In genomic region chr10:43304687-43305333, GRCh38 we compare ENCODE assay signal across 8 cellular contexts. TPM values are rescaled to one million over a fixed set of nuclear protein-coding genes. Genes with fewer than 3 reads are reported as not detected.
A peak's percentile ranks its signal among the peaks of the same experiment; 100 is the strongest.
DNase-seq lines count a peak whose midpoint lies in the region; ATAC-seq and TF ChIP-seq lines count a peak whose summit lies in the region.

No MANE protein-coding gene starts in this region.

- no peak for TF ChIP-seq CTCF in MM.1S (IDR thresholded peaks at IDR 0.05; ENCODE audit: low read length)
- TF ChIP-seq CTCF in activated CD8-positive, alpha-beta T cell treated with anti-CD3 and anti-CD28 coated beads for 36 hours (IDR thresholded peaks at IDR 0.05), result no peak

- POLR2A ChIA-PET in activated CD8-positive, alpha-beta T cell treated with anti-CD3 and anti-CD28 coated beads for 36 hours (lab: Charles Lee), result interaction anchor here (0.6 to 1.4 kb wide), 2 partner anchors 103 to 174 kb away, joined by 3 read pairs; no protein-coding TSS in a partner anchor

- H3K79me2 ChIP-seq in MM.1S (ENCODE audit: low read length), result no peaks in the 10 kb centered on the region

- DNase-seq in COLO668 (lab: John Stamatoyannopoulos, UW; ENCODE audit: unreplicated experiment) (peak; percentile 42), MM.1S (peak; percentile 36), memory B cell (ENCODE audit: low spot score in 2 of 2) (peak; percentile 14 to 21), NCI-H2196 (lab: John Stamatoyannopoulos, UW; ENCODE audit: unreplicated experiment) (no peak), H4 (ENCODE audit: low spot score) (no peak)
- peak; percentile 78 for DNase-seq in activated CD8-positive, alpha-beta T cell treated with anti-CD3 and anti-CD28 coated beads for 36 hours
- DNase-seq in effector memory CD8-positive, alpha-beta T cell, result peak; percentile 35 to 42 (median 35)
- DNase-seq in stimulated activated CD4-positive, alpha-beta T cell treated with anti-CD3 and anti-CD28 coated beads, TNF-alpha, amount 100 ng/mL, for 24 hours (ENCODE audit: low read depth in 3 of 3), result peak in 2 of 3 experiments; percentile 35 to 65

- peak overlapping the region; percentile 59 for H3K4me3 Mint-ChIP-seq in activated CD8-positive, alpha-beta T cell treated with anti-CD3 and anti-CD28 coated beads for 36 hours
- H3K4me3 Mint-ChIP-seq in effector memory CD8-positive, alpha-beta T cell, result peak overlapping the region; percentile 80
- peak overlapping the region; percentile 73 for H3K4me3 Mint-ChIP-seq in memory B cell

- H3K36me3 ChIP-seq in MM.1S (replicated peaks; ENCODE audit: insufficient read depth, low read length), result no peaks in the 10 kb centered on the region

- 0 out of 2 replicates have a peak overlapping the region, but pooled peaks have one; percentile 61 for H2AFZ ChIP-seq in MM.1S (ENCODE audit: low read length)

- H3K9ac ChIP-seq in MM.1S (ENCODE audit: low read length), result no peak overlapping the region

- H3K27me3 Mint-ChIP-seq in activated CD8-positive, alpha-beta T cell treated with anti-CD3 and anti-CD28 coated beads for 36 hours, result peaks cover 18% of the 10 kb centered on the region
- peaks cover 0 to 12% of the 10 kb centered on the region in 2 donors for H3K27me3 Mint-ChIP-seq in effector memory CD8-positive, alpha-beta T cell
- H3K27me3 Mint-ChIP-seq in memory B cell, result peaks cover 25% of the 10 kb centered on the region

- H3F3A ChIP-seq in MM.1S (ENCODE audit: insufficient read depth, low read length), result no peaks in the 10 kb centered on the region

- no peak overlapping the region for H3K27ac Mint-ChIP-seq in activated CD8-positive, alpha-beta T cell treated with anti-CD3 and anti-CD28 coated beads for 36 hours
- H3K27ac Mint-ChIP-seq in effector memory CD8-positive, alpha-beta T cell, result peak overlapping the region; percentile 7 to 70
- no peak overlapping the region for H3K27ac Mint-ChIP-seq in memory B cell

- intact Hi-C loops in activated CD8-positive, alpha-beta T cell treated with anti-CD3 and anti-CD28 coated beads for 36 hours (cut with micrococcal nuclease), result no loop called here

- H3K27me3 ChIP-seq in MM.1S (replicated peaks; ENCODE audit: insufficient read depth, low read length), result 0 out of 2 replicates have a peak, but pooled peaks cover 4% of the 10 kb centered on the region

- peak overlapping the region; percentile 66; the same call in 1 of the 2 replicates for H3K4me2 ChIP-seq in MM.1S (ENCODE audit: low read depth, low read length)

- peaks cover 3% of the 10 kb centered on the region for H3K36me3 Mint-ChIP-seq in activated CD8-positive, alpha-beta T cell treated with anti-CD3 and anti-CD28 coated beads for 36 hours (ENCODE audit: low read depth)
- peaks cover 6% of the 10 kb centered on the region for H3K36me3 Mint-ChIP-seq in effector memory CD8-positive, alpha-beta T cell (ENCODE audit: insufficient read depth)
- no peaks in the 10 kb centered on the region for H3K36me3 Mint-ChIP-seq in memory B cell

- CTCF ChIA-PET in activated CD8-positive, alpha-beta T cell treated with anti-CD3 and anti-CD28 coated beads for 36 hours (lab: Charles Lee), result interaction anchor here (1.4 to 8.3 kb wide), 6 partner anchors 13 to 103 kb away, joined by 3 to 52 read pairs (median 6); no protein-coding TSS in a partner anchor

- peak; percentile 48 for ATAC-seq in activated CD8-positive, alpha-beta T cell treated with anti-CD3 and anti-CD28 coated beads for 36 hours
- ATAC-seq in effector memory CD8-positive, alpha-beta T cell (replicated peaks), result peak; percentile 89
- ATAC-seq in memory B cell (ENCODE audit: low read depth), result peak; percentile 66

- H3K4me3 ChIP-seq in MM.1S (ENCODE audit: low read length), result peak overlapping the region; percentile 34

- H3K9me2 ChIP-seq in MM.1S (replicated peaks; ENCODE audit: insufficient read depth, low read length), result no peaks in the 10 kb centered on the region

- peaks cover 45% of the 10 kb centered on the region for H3K4me1 Mint-ChIP-seq in activated CD8-positive, alpha-beta T cell treated with anti-CD3 and anti-CD28 coated beads for 36 hours (ENCODE audit: low read depth)
- H3K4me1 Mint-ChIP-seq in effector memory CD8-positive, alpha-beta T cell (ENCODE audit: low read depth in 2 of 2), result peaks cover 19 to 28% of the 10 kb centered on the region in 2 donors
- H3K4me1 Mint-ChIP-seq in memory B cell, result peaks cover 5% of the 10 kb centered on the region

- H3K27ac ChIP-seq in MM.1S (ENCODE audit: low read length), result no peak overlapping the region

- no peaks in the 10 kb centered on the region for H4K20me1 ChIP-seq in MM.1S (ENCODE audit: insufficient read depth, low read length)

- H3K9me3 ChIP-seq in MM.1S (replicated peaks; ENCODE audit: insufficient read depth, low read length), result no peaks in the 10 kb centered on the region

- H3K9me3 Mint-ChIP-seq in activated CD8-positive, alpha-beta T cell treated with anti-CD3 and anti-CD28 coated beads for 36 hours, result peaks cover 5% of the 10 kb centered on the region
- no peaks in the 10 kb centered on the region for H3K9me3 Mint-ChIP-seq in effector memory CD8-positive, alpha-beta T cell
- no peaks in the 10 kb centered on the region for H3K9me3 Mint-ChIP-seq in memory B cell

- peaks cover 2% of the 10 kb centered on the region; the same call in 1 of the 2 replicates for H3K4me1 ChIP-seq in MM.1S (ENCODE audit: low read length)

RNA-seq across cellular contexts. Expression of gene RASGEF1A, which starts 37.9 kb away (rescaled TPM):
- total RNA-seq in activated CD8-positive, alpha-beta T cell treated with anti-CD3 and anti-CD28 coated beads for 36 hours, result 1 to 10 TPM; 1.2 to 1.5 TPM
- total RNA-seq in H4 (2014; rRNA removed; shearing (Covaris generic)), result not detected in 2 replicates

Comparison
In these comparisons a context has a peak if more than half of its experiments do, and no peak if none do; other contexts are left out.
1. DNase-seq: peak in COLO668 (single experiment), MM.1S (single experiment), activated CD8-positive, alpha-beta T cell treated with anti-CD3 and anti-CD28 coated beads for 36 hours (single experiment), effector memory CD8-positive, alpha-beta T cell (3 of 3), memory B cell (2 of 2) and stimulated activated CD4-positive, alpha-beta T cell treated with anti-CD3 and anti-CD28 coated beads, TNF-alpha, amount 100 ng/mL, for 24 hours (2 of 3); none in NCI-H2196 (single experiment) and H4 (single experiment).
2. H3K27ac Mint-ChIP-seq: peak in effector memory CD8-positive, alpha-beta T cell (2 of 2); none in activated CD8-positive, alpha-beta T cell treated with anti-CD3 and anti-CD28 coated beads for 36 hours (single experiment) and memory B cell (single experiment).
3. Peak in every context shown above with its lines, with median percentiles within 50 percentile points of each other: ATAC-seq and H3K4me3 Mint-ChIP-seq.